ENCODE assay signal across 11 cellular contexts in the genomic region with DNA sequence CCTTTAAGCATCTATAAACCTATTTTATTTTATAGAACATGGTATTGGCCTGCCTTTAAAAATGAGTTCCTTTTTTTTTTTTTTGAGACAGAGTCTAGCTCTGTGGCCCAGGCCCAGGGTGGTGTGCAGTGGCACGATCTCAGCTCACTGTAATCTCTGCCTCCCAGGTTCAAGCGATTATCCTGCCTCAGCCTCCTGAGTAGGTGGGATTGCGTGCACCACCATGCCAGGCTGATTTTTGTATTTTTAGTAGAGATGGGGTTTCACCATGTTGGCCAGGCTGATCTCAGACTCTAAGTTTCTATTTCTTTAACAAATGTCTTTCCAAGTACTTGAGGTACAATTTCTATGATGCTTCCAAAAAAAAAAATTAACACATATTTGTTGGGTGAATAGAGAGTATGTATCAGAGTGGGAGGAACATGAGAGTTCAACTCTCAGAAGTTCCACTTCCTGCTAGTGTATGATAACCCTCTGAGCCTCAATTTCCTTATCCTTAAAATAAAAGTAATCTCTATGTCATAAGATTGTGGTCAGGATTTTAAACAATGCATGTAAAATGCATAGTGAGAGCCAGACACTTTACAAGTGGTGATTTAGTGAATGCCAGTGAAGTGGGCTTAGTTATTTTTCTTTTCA.
DNase-seq lines count a peak whose midpoint lies in the region; ATAC-seq and TF ChIP-seq lines count a peak whose summit lies in the region.
"Had no signal": no experiment of that assay in that cellular context is flagged by ENCODE, and none has a peak within 500 bp of the region (broad histone marks: within the 10 kb centered on the region; RNA-seq: fewer than 3 reads in every experiment).

No MANE protein-coding gene starts in this region.

- peak overlapping the region; percentile 90; the same call in 1 of the 2 replicates for H2AFZ ChIP-seq in OCI-LY1 (ENCODE audit: low read length)

- H3K4me1 Mint-ChIP-seq in activated naive CD4-positive, alpha-beta T cell treated with anti-CD3 and anti-CD28 coated beads, Interleukin-2, amount 10 ng/mL, durations not matched to agents 7 days and 5 days, result peaks cover 52% of the 10 kb centered on the region

- peak overlapping the region; percentile 0 for H3K27ac ChIP-seq in OCI-LY1 (ENCODE audit: low read depth, low read length, poor library complexity, severe bottlenecking)
- H3K27ac ChIP-seq: neutrophil had no signal

- H3K9me2 ChIP-seq in OCI-LY1 (ENCODE audit: low read depth, low read length), result no peaks in the 10 kb centered on the region

- no peaks in the 10 kb centered on the region for H4K20me1 ChIP-seq in OCI-LY1 (ENCODE audit: insufficient read depth, low read length)

- CTCF ChIA-PET in activated naive CD4-positive, alpha-beta T cell treated with anti-CD3 and anti-CD28 coated beads, Interleukin-2, amount 10 ng/mL, durations not matched to agents 7 days and 5 days (lab: Charles Lee), result interaction anchor here (1.3 kb wide), 1 partner anchor 48 kb away, joined by 4 read pairs; no protein-coding TSS in a partner anchor

- no peaks in the 10 kb centered on the region for H3K27me3 ChIP-seq in OCI-LY1 (ENCODE audit: insufficient read depth, low read length)
- H3K27me3 ChIP-seq: neutrophil had no signal

- no peak overlapping the region for H3K9ac ChIP-seq in OCI-LY1 (ENCODE audit: low read length)

- H3K4me1 ChIP-seq in OCI-LY1 (ENCODE audit: insufficient read depth, low read length, severe bottlenecking), result peaks cover 13% of the 10 kb centered on the region

- no peak overlapping the region for H3K4me3 ChIP-seq in OCI-LY1 (ENCODE audit: low read depth, low read length, poor library complexity, severe bottlenecking)

- no peak overlapping the region for H3K4me3 Mint-ChIP-seq in activated naive CD4-positive, alpha-beta T cell treated with anti-CD3 and anti-CD28 coated beads, Interleukin-2, amount 10 ng/mL, durations not matched to agents 7 days and 5 days

- no peaks in the 10 kb centered on the region for H3K36me3 ChIP-seq in OCI-LY1 (ENCODE audit: insufficient read depth, low read length)
- H3K36me3 ChIP-seq: neutrophil had no signal

- H3K9me3 Mint-ChIP-seq in activated naive CD4-positive, alpha-beta T cell treated with anti-CD3 and anti-CD28 coated beads, Interleukin-2, amount 10 ng/mL, durations not matched to agents 7 days and 5 days, result peaks cover 9% of the 10 kb centered on the region

- DNase-seq in EH (ENCODE audit: low read depth), result peak; percentile 49
- no peak for DNase-seq in activated naive CD4-positive, alpha-beta T cell treated with anti-CD3 and anti-CD28 coated beads, Interleukin-2, amount 10 ng/mL, durations not matched to agents 7 days and 5 days
- DNase-seq in stimulated activated CD4-positive, alpha-beta T cell treated with anti-CD3 and anti-CD28 coated beads, Interleukin-12 subunit alpha, Interleukin-12 subunit beta, amount 100 ng/mL, for 48 hours (ENCODE audit: low read depth in 2 of 3, low spot score in 1 of 3), result peak in 2 of 3 donors; percentile 14 to 23
- DNase-seq in GOT3 (lab: John Stamatoyannopoulos, UW), result no peak
- DNase-seq: foreskin melanocyte, left cardiac atrium, SHP77 treated with DMSO at 0.1 percent for 48 hours had no signal

- H3F3A ChIP-seq in OCI-LY1 (ENCODE audit: insufficient read depth, low read length), result no peaks in the 10 kb centered on the region

- no peaks in the 10 kb centered on the region for H3K27me3 Mint-ChIP-seq in activated naive CD4-positive, alpha-beta T cell treated with anti-CD3 and anti-CD28 coated beads, Interleukin-2, amount 10 ng/mL, durations not matched to agents 7 days and 5 days

- H3K27ac Mint-ChIP-seq in activated naive CD4-positive, alpha-beta T cell treated with anti-CD3 and anti-CD28 coated beads, Interleukin-2, amount 10 ng/mL, durations not matched to agents 7 days and 5 days, result peak overlapping the region; percentile 91

- no peaks in the 10 kb centered on the region for H3K79me2 ChIP-seq in OCI-LY1 (ENCODE audit: insufficient read depth, low read length)

- no peak overlapping the region for H3K4me2 ChIP-seq in OCI-LY1 (ENCODE audit: low read length)

- H3K36me3 Mint-ChIP-seq in activated naive CD4-positive, alpha-beta T cell treated with anti-CD3 and anti-CD28 coated beads, Interleukin-2, amount 10 ng/mL, durations not matched to agents 7 days and 5 days, result peaks cover 11% of the 10 kb centered on the region

- ATAC-seq in HG03025 (IDR thresholded peaks at IDR 0.05; ENCODE audit: low FRiP score, unreplicated experiment), result no peak
- ATAC-seq in HG02588 (IDR thresholded peaks at IDR 0.05; ENCODE audit: unreplicated experiment), result no peak
- ATAC-seq: left cardiac atrium had no signal

- no peak for TF ChIP-seq CTCF in OCI-LY1 (IDR thresholded peaks at IDR 0.05; ENCODE audit: low read length)

- 0 out of 2 replicates have a peak, but pooled peaks cover 2% of the 10 kb centered on the region for H3K9me3 ChIP-seq in OCI-LY1 (ENCODE audit: low read length)
- H3K9me3 ChIP-seq: neutrophil had no signal

Comparison
In these comparisons a context has a peak if more than half of its experiments do, and no peak if none do; other contexts are left out.
1. DNase-seq: peak in EH (single experiment) and stimulated activated CD4-positive, alpha-beta T cell treated with anti-CD3 and anti-CD28 coated beads, Interleukin-12 subunit alpha, Interleukin-12 subunit beta, amount 100 ng/mL, for 48 hours (2 of 3); none in activated naive CD4-positive, alpha-beta T cell treated with anti-CD3 and anti-CD28 coated beads, Interleukin-2, amount 10 ng/mL, durations not matched to agents 7 days and 5 days (single experiment) and GOT3 (single experiment).